8 cellular contexts compared by ENCODE assay signal in the genomic region with DNA sequence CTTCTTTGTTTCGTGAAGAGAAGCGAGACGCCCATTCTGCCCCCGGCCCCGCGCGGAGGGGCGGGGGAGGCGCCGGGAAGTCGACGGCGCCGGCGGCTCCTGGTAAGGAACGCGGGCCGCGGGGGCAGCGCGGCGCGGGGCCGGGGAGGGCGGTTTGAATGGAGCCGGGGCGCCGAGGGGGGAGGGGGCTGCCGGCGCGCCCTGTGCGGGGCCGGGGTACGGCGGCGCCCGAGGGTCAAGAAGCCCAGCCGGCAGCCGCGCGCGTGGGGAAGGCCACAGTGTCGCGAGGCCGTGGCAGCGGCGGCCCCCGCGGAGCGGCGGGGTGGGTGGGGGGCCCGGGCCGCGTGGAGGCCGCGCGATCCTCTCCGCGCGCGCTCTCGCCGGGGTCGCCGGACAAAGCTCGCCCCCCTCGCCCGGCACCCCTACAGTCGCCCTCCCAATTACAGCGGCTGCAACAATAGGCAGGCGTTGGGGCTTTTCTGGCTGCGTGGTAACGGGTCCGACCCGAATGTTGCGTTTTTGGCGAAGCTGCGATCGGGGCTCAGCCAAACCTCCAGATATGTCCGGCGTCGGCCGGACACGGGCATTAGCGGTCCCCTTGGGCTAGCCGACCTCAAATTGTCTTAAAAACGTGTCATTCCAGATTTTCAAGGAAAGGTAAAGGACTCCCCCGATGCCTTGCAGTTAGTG. TPM values are rescaled to one million over a fixed set of nuclear protein-coding genes. Genes with fewer than 3 reads are reported as not detected.
DNase-seq lines count a peak whose midpoint lies in the region; ATAC-seq, FAIRE-seq and TF ChIP-seq lines count a peak whose summit lies in the region.

No MANE protein-coding gene starts in this region.

- CTCF ChIA-PET in endothelial cell of umbilical vein (lab: Charles Lee), result interaction anchor here (0.7 to 4.7 kb wide), 7 partner anchors 14 to 75 kb away, joined by 3 to 35 read pairs (median 4); no protein-coding TSS in a partner anchor

- H3K4me3 Mint-ChIP-seq in T-helper 2 cell treated with Interferon-gamma antibody and Interleukin-4, amounts not matched to agents 5 μg/mL and 100 μg/mL, for 36 hours, result peak overlapping the region; percentile 88

- no peak for FAIRE-seq in endothelial cell of umbilical vein (lab: Jason Lieb, UNC)

- POLR2A ChIA-PET in endothelial cell of umbilical vein (lab: Charles Lee), result no interaction called here

- DNase-seq in T-helper 2 cell treated with Interferon-gamma antibody and Interleukin-4, amounts not matched to agents 5 μg/mL and 100 μg/mL, for 36 hours (ENCODE audit: low spot score), result no peak
- no peak for DNase-seq in endothelial cell of umbilical vein (ENCODE audit: low read depth, low spot score)
- DNase-seq in upper lobe of right lung, result peak; percentile 72
- DNase-seq in CD1c-positive myeloid dendritic cell (ENCODE audit: extremely low spot score), result no peak

- H3K4me3 ChIP-seq in BLaER1 (peak overlapping the region; percentile 98), endothelial cell of umbilical vein (replicated peaks in 1 of 3; ENCODE audit: insufficient read depth in 1 of 3, low read depth in 1 of 3, low read length in 3 of 3) (peak overlapping the region; percentile 68 to 100 (median 98)), mononuclear cell (ENCODE audit: low read length) (peak overlapping the region; percentile 79), upper lobe of right lung (peak overlapping the region; percentile 85)

- H3K36me3 Mint-ChIP-seq in T-helper 2 cell treated with Interferon-gamma antibody and Interleukin-4, amounts not matched to agents 5 μg/mL and 100 μg/mL, for 36 hours (ENCODE audit: low read depth), result peaks cover 12% of the 10 kb centered on the region

- H3K79me2 ChIP-seq in endothelial cell of umbilical vein (ENCODE audit: control insufficient read depth, insufficient read depth, low read length), result peaks cover 51% of the 10 kb centered on the region

- peak overlapping the region; percentile 100 for H3K9ac ChIP-seq in BLaER1
- peak overlapping the region; percentile 89 for H3K9ac ChIP-seq in endothelial cell of umbilical vein (replicated peaks; ENCODE audit: extremely low read depth, insufficient read depth, low read length)

- TF ChIP-seq CTCF in endothelial cell of umbilical vein (IDR thresholded peaks at IDR 0.05; ENCODE audit: extremely low read depth in 1 of 2, insufficient read depth in 1 of 2, low read depth in 1 of 2, low read length in 2 of 2) (no peak), upper lobe of right lung (IDR thresholded peaks at IDR 0.05) (no peak)

- H3K27me3 ChIP-seq in BLaER1, result no peaks in the 10 kb centered on the region
- no peaks in the 10 kb centered on the region for H3K27me3 ChIP-seq in endothelial cell of umbilical vein (ENCODE audit: control insufficient read depth in 2 of 2, insufficient read depth in 2 of 2, low read length in 2 of 2)
- no peaks in the 10 kb centered on the region for H3K27me3 ChIP-seq in mononuclear cell (ENCODE audit: insufficient read depth, low read length)
- H3K27me3 ChIP-seq in upper lobe of right lung, result no peaks in the 10 kb centered on the region

- dilution Hi-C loops in endothelial cell of umbilical vein (cut with MboI; ENCODE audit: extremely low pct_ligation_motif_present, low sequenced_read_pairs), result no loop called here

- H3K4me1 Mint-ChIP-seq in T-helper 2 cell treated with Interferon-gamma antibody and Interleukin-4, amounts not matched to agents 5 μg/mL and 100 μg/mL, for 36 hours (ENCODE audit: low read depth), result peaks cover 32% of the 10 kb centered on the region

- intact Hi-C loops in endothelial cell of umbilical vein (cut with micrococcal nuclease) (no loop called here), upper lobe of right lung (cut with DNase I) (no loop called here)

- H3K36me3 ChIP-seq in BLaER1 (peaks cover 12% of the 10 kb centered on the region; the same call in 1 of the 2 replicates), endothelial cell of umbilical vein (ENCODE audit: control insufficient read depth in 2 of 2, extremely low read depth in 1 of 2, insufficient read depth in 2 of 2, low read length in 2 of 2) (no peaks in the 10 kb centered on the region), upper lobe of right lung (no peaks in the 10 kb centered on the region)

- peak; percentile 50 for TF ChIP-seq POLR2A in endothelial cell of umbilical vein (IDR thresholded peaks at IDR 0.05; ENCODE audit: low read depth, low read length)

- H3K27ac Mint-ChIP-seq in T-helper 2 cell treated with Interferon-gamma antibody and Interleukin-4, amounts not matched to agents 5 μg/mL and 100 μg/mL, for 36 hours, result peak overlapping the region; percentile 86

- peak overlapping the region; percentile 37 for H2AFZ ChIP-seq in endothelial cell of umbilical vein (ENCODE audit: low read depth, low read length)

- BruUV-seq in endothelial cell of umbilical vein (replicated peaks; lab: Mats Ljungman, UMichigan), result no TSS peak

- ATAC-seq in GM18909 (IDR thresholded peaks at IDR 0.05; ENCODE audit: poor library complexity, unreplicated experiment), result peak; percentile 42
- ATAC-seq in HG03135 (IDR thresholded peaks at IDR 0.05; ENCODE audit: unreplicated experiment), result peak; percentile 37
- ATAC-seq in upper lobe of right lung, result peak; percentile 57

- H3K27me3 Mint-ChIP-seq in T-helper 2 cell treated with Interferon-gamma antibody and Interleukin-4, amounts not matched to agents 5 μg/mL and 100 μg/mL, for 36 hours (ENCODE audit: low read depth), result no peaks in the 10 kb centered on the region

- H3K4me2 ChIP-seq in BLaER1, result peak overlapping the region; percentile 87
- H3K4me2 ChIP-seq in endothelial cell of umbilical vein (ENCODE audit: insufficient read depth, low read length), result peak overlapping the region; percentile 77

- H3K27ac ChIP-seq in BLaER1, result peak overlapping the region; percentile 99
- peak overlapping the region; percentile 45 for H3K27ac ChIP-seq in endothelial cell of umbilical vein (ENCODE audit: insufficient read depth, low read depth, low read length)
- peak overlapping the region; percentile 89 for H3K27ac ChIP-seq in upper lobe of right lung

- peaks cover 41% of the 10 kb centered on the region for H4K20me1 ChIP-seq in BLaER1
- peaks cover 6% of the 10 kb centered on the region for H4K20me1 ChIP-seq in endothelial cell of umbilical vein (replicated peaks; ENCODE audit: control insufficient read depth, extremely low read depth, insufficient read depth, low read length)

- H3K4me1 ChIP-seq in BLaER1 (peaks cover 52% of the 10 kb centered on the region), endothelial cell of umbilical vein (ENCODE audit: control insufficient read depth, extremely low read depth, insufficient read depth, low read length) (peaks cover 9% of the 10 kb centered on the region), mononuclear cell (ENCODE audit: insufficient read depth, low read length) (peaks cover 41% of the 10 kb centered on the region), upper lobe of right lung (peaks cover 22% of the 10 kb centered on the region)

- no peaks in the 10 kb centered on the region for H3K9me1 ChIP-seq in endothelial cell of umbilical vein (replicated peaks; ENCODE audit: control insufficient read depth, extremely low read depth, insufficient read depth, low read length)

- no peaks in the 10 kb centered on the region for H3K9me3 Mint-ChIP-seq in T-helper 2 cell treated with Interferon-gamma antibody and Interleukin-4, amounts not matched to agents 5 μg/mL and 100 μg/mL, for 36 hours

- H3K9me3 ChIP-seq in BLaER1, result no peaks in the 10 kb centered on the region
- H3K9me3 ChIP-seq in endothelial cell of umbilical vein (replicated peaks; ENCODE audit: control insufficient read depth, insufficient read depth, low read length), result no peaks in the 10 kb centered on the region
- H3K9me3 ChIP-seq in mononuclear cell (ENCODE audit: low read depth, low read length), result no peaks in the 10 kb centered on the region
- H3K9me3 ChIP-seq in upper lobe of right lung, result no peaks in the 10 kb centered on the region

TF ChIP-seq in endothelial cell of umbilical vein, 7 proteins besides CTCF, POLR2A, EP300 and RAD21 (continues in another document):
- no peak for TF ChIP-seq GATA2 (IDR thresholded peaks at IDR 0.05; ENCODE audit: insufficient read depth, insufficient read length, low read depth, low read length)
- TF ChIP-seq MYC (IDR thresholded peaks at IDR 0.05; ENCODE audit: low read depth, low read length), result no peak
- no peak for TF ChIP-seq JUN (IDR thresholded peaks at IDR 0.05; ENCODE audit: borderline replicate concordance, insufficient read depth, insufficient read length, low read depth)

RNA-seq across cellular contexts. Expression of a gene that starts 0.4 kb away (rescaled TPM):
- total RNA-seq in endothelial cell of umbilical vein (177 and 178 TPM in 2 replicates), mononuclear cell (36.0 TPM), upper lobe of right lung (95.6 TPM)
- 63.0 and 65.0 TPM in 2 replicates for polyA plus RNA-seq in endothelial cell of umbilical vein
- 74.4 and 84.5 TPM in 2 replicates for polyA plus RNA-seq in endothelial cell of umbilical vein (2011; cell fraction: cytosol; rRNA removed)
- polyA plus RNA-seq in endothelial cell of umbilical vein (2011; cell fraction: nucleus; rRNA removed), result 149 and 158 TPM in 2 replicates
- 145 and 152 TPM in 2 replicates for polyA plus RNA-seq in endothelial cell of umbilical vein (2012)
- polyA minus RNA-seq in endothelial cell of umbilical vein, result 152 and 190 TPM in 2 replicates
- polyA minus RNA-seq in endothelial cell of umbilical vein (2011; cell fraction: cytosol; rRNA and poly(A)+ RNA removed), result 70.9 TPM
- 126 and 172 TPM in 2 replicates for polyA minus RNA-seq in endothelial cell of umbilical vein (2011; cell fraction: nucleus; rRNA and poly(A)+ RNA removed)

RNA-seq across cellular contexts. Expression of a gene that starts 32.6 kb away (rescaled TPM):
- 16.4 and 20.6 TPM in 2 replicates for total RNA-seq in endothelial cell of umbilical vein
- polyA plus RNA-seq in endothelial cell of umbilical vein, result 10.7 and 12.3 TPM in 2 replicates
- polyA plus RNA-seq in endothelial cell of umbilical vein (2011; cell fraction: cytosol; rRNA removed), result 7.2 and 9.0 TPM in 2 replicates
- 5.1 and 5.6 TPM in 2 replicates for polyA plus RNA-seq in endothelial cell of umbilical vein (2011; cell fraction: nucleus; rRNA removed)
- 12.8 and 14.6 TPM in 2 replicates for polyA plus RNA-seq in endothelial cell of umbilical vein (2012)
- 9.6 and 10.0 TPM in 2 replicates for polyA minus RNA-seq in endothelial cell of umbilical vein
- 11.6 TPM for polyA minus RNA-seq in endothelial cell of umbilical vein (2011; cell fraction: cytosol; rRNA and poly(A)+ RNA removed)
- polyA minus RNA-seq in endothelial cell of umbilical vein (2011; cell fraction: nucleus; rRNA and poly(A)+ RNA removed), result 5.8 and 6.1 TPM in 2 replicates
- 29.3 TPM for total RNA-seq in mononuclear cell
- 17.7 TPM for total RNA-seq in upper lobe of right lung

RNA-seq across cellular contexts. Expression of a gene that starts 32.8 kb away (rescaled TPM):
- 45.3 and 47.8 TPM in 2 replicates for total RNA-seq in endothelial cell of umbilical vein
- polyA plus RNA-seq in endothelial cell of umbilical vein, result 104 and 148 TPM in 2 replicates
- polyA plus RNA-seq in endothelial cell of umbilical vein (2011; cell fraction: cytosol; rRNA removed), result 60.8 and 70.9 TPM in 2 replicates
- 46.2 and 70.8 TPM in 2 replicates for polyA plus RNA-seq in endothelial cell of umbilical vein (2011; cell fraction: nucleus; rRNA removed)
- 29.8 and 49.4 TPM in 2 replicates for polyA plus RNA-seq in endothelial cell of umbilical vein (2012)
- 46.2 and 65.7 TPM in 2 replicates for polyA minus RNA-seq in endothelial cell of umbilical vein
- 42.1 TPM for polyA minus RNA-seq in endothelial cell of umbilical vein (2011; cell fraction: cytosol; rRNA and poly(A)+ RNA removed)
- 12.7 and 19.7 TPM in 2 replicates for polyA minus RNA-seq in endothelial cell of umbilical vein (2011; cell fraction: nucleus; rRNA and poly(A)+ RNA removed)
- total RNA-seq in mononuclear cell, result 11.9 TPM
- total RNA-seq in upper lobe of right lung, result 51.3 TPM

Comparison
In these comparisons a context has a peak if more than half of its experiments do, and no peak if none do; other contexts are left out.
1. H3K27ac ChIP-seq: peak in every context shown above with its lines; median percentile 99 in BLaER1; 89 in upper lobe of right lung; 45 in endothelial cell of umbilical vein.